ENCODE assay signal across 14 cellular contexts in genomic region chr10:4059471-4060138, GRCh38.
A peak's percentile ranks its signal among the peaks of the same experiment; 100 is the strongest.
DNase-seq lines count a peak whose midpoint lies in the region; ATAC-seq, FAIRE-seq and TF ChIP-seq lines count a peak whose summit lies in the region.
"Had no signal": no experiment of that assay in that cellular context is flagged by ENCODE, and none has a peak within 500 bp of the region (broad histone marks: within the 10 kb centered on the region; RNA-seq: fewer than 3 reads in every experiment).

No MANE protein-coding gene starts in this region.

- no peak for TF ChIP-seq EP300 in stomach (IDR thresholded peaks at IDR 0.05)

- H3K9me3 ChIP-seq in small intestine (ENCODE audit: control insufficient read depth, low read depth) = no peaks in the 10 kb centered on the region
- no peaks in the 10 kb centered on the region for H3K9me3 ChIP-seq in stomach

- peaks cover 10% of the 10 kb centered on the region for H3K4me1 Mint-ChIP-seq in activated naive CD8-positive, alpha-beta T cell treated with anti-CD3 and anti-CD28 coated beads, Interleukin-2, amount 50 U/mL, for 24 hours

- peak; percentile 24 for DNase-seq in LoVo (ENCODE audit: low spot score)
- DNase-seq in activated naive CD8-positive, alpha-beta T cell treated with anti-CD3 and anti-CD28 coated beads, Interleukin-2, amount 50 U/mL, for 24 hours = no peak
- peak; percentile 47 for DNase-seq in small intestine
- no peak for DNase-seq in stomach
- DNase-seq in COLO829 (ENCODE audit: low spot score) = no peak
- no peak for DNase-seq in NCI-H1694 (lab: John Stamatoyannopoulos, UW)
- DNase-seq: aorta; effector CD8-positive, alpha-beta T cell; HCEC 1CT; kidney; right cardiac atrium had no signal

- H3K4me3 ChIP-seq in small intestine (ENCODE audit: low read depth in 1 of 2, low read length in 2 of 2) = no peak overlapping the region
- no peak overlapping the region for H3K4me3 ChIP-seq in stomach

- H3K27me3 ChIP-seq in small intestine (ENCODE audit: control insufficient read depth in 2 of 2, insufficient read depth in 2 of 2, low read length in 2 of 2) (no peaks in the 10 kb centered on the region), stomach (no peaks in the 10 kb centered on the region)

- H3K9me3 Mint-ChIP-seq in activated naive CD8-positive, alpha-beta T cell treated with anti-CD3 and anti-CD28 coated beads, Interleukin-2, amount 50 U/mL, for 24 hours = no peaks in the 10 kb centered on the region

- peak overlapping the region; percentile 18 for H3K27ac Mint-ChIP-seq in activated naive CD8-positive, alpha-beta T cell treated with anti-CD3 and anti-CD28 coated beads, Interleukin-2, amount 50 U/mL, for 24 hours

- H3K4me1 ChIP-seq in small intestine (ENCODE audit: control insufficient read depth in 2 of 2, insufficient read depth in 1 of 2, low read depth in 1 of 2, low read length in 1 of 2) = peaks cover 6 to 9% of the 10 kb centered on the region in 2 donors
- H3K4me1 ChIP-seq in stomach = peaks cover 0 to 34% (median 4%) of the 10 kb centered on the region in 4 donors

- ATAC-seq in GM21423 (IDR thresholded peaks at IDR 0.05; ENCODE audit: unreplicated experiment) = peak; percentile 77
- ATAC-seq in activated naive CD8-positive, alpha-beta T cell treated with anti-CD3 and anti-CD28 coated beads, Interleukin-2, amount 50 U/mL, for 24 hours = no peak
- ATAC-seq: right cardiac atrium had no signal

- TF ChIP-seq CTCF in stomach (IDR thresholded peaks at IDR 0.05) = no peak

- WGBS in small intestine, 3 donors = 61 to 73% (median 71%) methylated on average over 11 of the region's 11 CpGs
- WGBS in stomach, 5 donors = 67 to 82% (median 76%) methylated on average over 11 of the region's 11 CpGs

- TF ChIP-seq POLR2A in stomach (IDR thresholded peaks at IDR 0.05) = no peak

- H3K36me3 ChIP-seq in small intestine (ENCODE audit: control insufficient read depth in 2 of 2, insufficient read depth in 2 of 2, low read length in 2 of 2) (no peaks in the 10 kb centered on the region), stomach (no peaks in the 10 kb centered on the region)

- H3K4me3 Mint-ChIP-seq in activated naive CD8-positive, alpha-beta T cell treated with anti-CD3 and anti-CD28 coated beads, Interleukin-2, amount 50 U/mL, for 24 hours = no peak overlapping the region

- H3K27me3 Mint-ChIP-seq in activated naive CD8-positive, alpha-beta T cell treated with anti-CD3 and anti-CD28 coated beads, Interleukin-2, amount 50 U/mL, for 24 hours = no peaks in the 10 kb centered on the region

- H3K27ac ChIP-seq in small intestine (ENCODE audit: low read depth in 1 of 2, low read length in 1 of 2) (no peak overlapping the region), stomach (no peak overlapping the region)

- no peaks in the 10 kb centered on the region for H3K36me3 Mint-ChIP-seq in activated naive CD8-positive, alpha-beta T cell treated with anti-CD3 and anti-CD28 coated beads, Interleukin-2, amount 50 U/mL, for 24 hours (ENCODE audit: low read depth)

- intact Hi-C loops in stomach (cut with DNase I; ENCODE audit: low total_unique reads) = no loop called here

- FAIRE-seq in small intestine (lab: Jason Lieb, UNC) = no peak
- FAIRE-seq: frontal cortex, GM19239, kidney had no signal

Comparison
In these comparisons a context has a peak if more than half of its experiments do, and no peak if none do; other contexts are left out.
1. DNase-seq: peak in LoVo (single experiment) and small intestine (single experiment); none in activated naive CD8-positive, alpha-beta T cell treated with anti-CD3 and anti-CD28 coated beads, Interleukin-2, amount 50 U/mL, for 24 hours (single experiment), stomach (single experiment), COLO829 (single experiment) and NCI-H1694 (single experiment).